Comparison of ENCODE assay signal across 14 cellular contexts in the genomic region with DNA sequence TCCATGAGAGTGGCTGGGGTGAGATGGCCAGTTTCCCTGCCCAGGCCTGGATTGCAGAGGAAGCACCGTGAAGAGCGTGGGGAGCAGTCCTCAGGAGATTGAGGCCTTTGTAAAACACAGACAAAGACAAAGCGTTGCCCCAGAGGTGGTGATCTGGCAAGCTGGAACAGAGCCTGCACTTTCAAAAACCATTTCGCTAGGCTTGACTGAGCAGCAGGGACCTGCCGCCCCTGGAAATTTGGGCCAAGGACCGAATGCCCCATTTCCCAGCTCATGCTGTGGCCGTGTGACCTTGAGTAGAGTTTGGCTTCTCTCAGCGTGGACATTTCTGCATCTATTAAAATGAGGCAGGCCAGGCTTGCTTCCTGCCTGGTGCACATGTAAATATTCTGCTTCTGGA.
DNase-seq lines count a peak whose midpoint lies in the region; TF ChIP-seq lines count a peak whose summit lies in the region.
"Had no signal": no experiment of that assay in that cellular context is flagged by ENCODE, and none has a peak within 500 bp of the region (broad histone marks: within the 10 kb centered on the region; RNA-seq: fewer than 3 reads in every experiment).

No MANE protein-coding gene starts in this region.

- H3K4me1 ChIP-seq in BE2C (peaks cover 28% of the 10 kb centered on the region), SK-N-SH (ENCODE audit: control insufficient read depth in 1 of 2, insufficient read depth in 2 of 2, low read depth in 1 of 2, low read length in 1 of 2) (peaks cover 0 to 28% of the 10 kb centered on the region in 2 experiments; a peak in 1 of 4 replicates), mesendoderm (ENCODE audit: control insufficient read depth, low read depth, low read length) (no peaks in the 10 kb centered on the region), neuronal stem cell (ENCODE audit: control insufficient read depth in 2 of 2, insufficient read depth in 1 of 2, low read depth in 1 of 2, low read length in 2 of 2) (peaks cover 0 to 5% of the 10 kb centered on the region in 2 donors), breast epithelium (no peaks in the 10 kb centered on the region)

- H3K23ac ChIP-seq in mesendoderm (ENCODE audit: low read length), result no peak overlapping the region
- H3K23ac ChIP-seq in neuronal stem cell (ENCODE audit: low read depth, low read length, poor library complexity), result no peak overlapping the region

- peak in 1 of 2 experiments; percentile 23; a peak in 1 of 4 replicates for TF ChIP-seq EP300 in SK-N-SH (IDR thresholded peaks at IDR 0.05; ENCODE audit: borderline replicate concordance in 1 of 2, low read depth in 1 of 2, low read length in 1 of 2)

- H4K8ac ChIP-seq in mesendoderm (ENCODE audit: low read depth, low read length), result no peak overlapping the region
- no peak overlapping the region for H4K8ac ChIP-seq in neuronal stem cell (ENCODE audit: low read depth, low read length)

- H4K5ac ChIP-seq in mesendoderm (ENCODE audit: low read length), result no peak overlapping the region

- H3K9ac ChIP-seq in SK-N-SH, result no peak overlapping the region
- H3K9ac ChIP-seq in mesendoderm (ENCODE audit: low read length), result no peak overlapping the region
- no peak overlapping the region for H3K9ac ChIP-seq in neuronal stem cell (ENCODE audit: low read depth, low read length, poor library complexity)

- no peak for TF ChIP-seq RAD21 in SK-N-SH (IDR thresholded peaks at IDR 0.05; ENCODE audit: low read length)

- H2BK5ac ChIP-seq in mesendoderm (ENCODE audit: low read length), result no peak overlapping the region
- H2BK5ac ChIP-seq in neuronal stem cell (ENCODE audit: low read length), result no peak overlapping the region

- H2BK120ac ChIP-seq in mesendoderm (ENCODE audit: low read depth, low read length) (no peak overlapping the region), neuronal stem cell (ENCODE audit: low read depth, low read length) (peak overlapping the region; percentile 72)

- H3K14ac ChIP-seq in neuronal stem cell (ENCODE audit: low read length), result no peak overlapping the region

- POLR2A ChIA-PET in SK-N-SH (lab: Yijun Ruan, JAX), result interaction anchor here (0.9 to 2.3 kb wide), 4 partner anchors 13 to 101 kb away, joined by 3 to 12 read pairs (median 4); no protein-coding TSS in a partner anchor

- intact Hi-C loops in breast epithelium (cut with DNase I; ENCODE audit: low total_unique reads), result no loop called here

- no peaks in the 10 kb centered on the region for H4K20me1 ChIP-seq in SK-N-SH (ENCODE audit: insufficient read depth)

- no peaks in the 10 kb centered on the region for H3K9me3 ChIP-seq in BE2C
- no peaks in the 10 kb centered on the region for H3K9me3 ChIP-seq in SK-N-SH
- H3K9me3 ChIP-seq in neuronal stem cell (replicated peaks in 1 of 2; ENCODE audit: control insufficient read depth in 2 of 2, insufficient read depth in 1 of 2, low read depth in 1 of 2, low read length in 2 of 2), result no peaks in the 10 kb centered on the region
- H3K9me3 ChIP-seq in breast epithelium, result no peaks in the 10 kb centered on the region

- H3K27ac ChIP-seq in SK-N-SH (ENCODE audit: low read depth in 2 of 2, low read length in 1 of 2) (peak overlapping the region in 1 of 2 experiments; percentile 96; a peak in 3 of 4 replicates), mesendoderm (ENCODE audit: low read depth, low read length) (no peak overlapping the region), neuronal stem cell (replicated peaks; ENCODE audit: low read length) (no peak overlapping the region), breast epithelium (no peak overlapping the region)
- H3K27ac ChIP-seq: C4-2B had no signal

- no peak for TF ChIP-seq POLR2A in breast epithelium (IDR thresholded peaks at IDR 0.05)

- H3K9me2 ChIP-seq in SK-N-SH, result no peaks in the 10 kb centered on the region

- no peak overlapping the region for H2AK5ac ChIP-seq in mesendoderm (ENCODE audit: low read length)
- no peak overlapping the region for H2AK5ac ChIP-seq in neuronal stem cell (ENCODE audit: low read depth, low read length)

- H3F3A ChIP-seq in SK-N-SH (replicated peaks; ENCODE audit: insufficient read depth), result no peaks in the 10 kb centered on the region

- H2BK15ac ChIP-seq in mesendoderm (replicated peaks; ENCODE audit: low read depth), result no peak overlapping the region
- H2BK15ac ChIP-seq in neuronal stem cell (ENCODE audit: low read length), result no peak overlapping the region

- H3K79me2 ChIP-seq in SK-N-SH (ENCODE audit: insufficient read depth), result no peaks in the 10 kb centered on the region
- no peaks in the 10 kb centered on the region for H3K79me2 ChIP-seq in mesendoderm (ENCODE audit: control insufficient read depth, insufficient read depth, low read length)

- no peaks in the 10 kb centered on the region for H3K36me3 ChIP-seq in BE2C
- H3K36me3 ChIP-seq in SK-N-SH (replicated peaks in 1 of 2; ENCODE audit: control insufficient read depth in 1 of 2, insufficient read depth in 2 of 2, low read length in 1 of 2), result no peaks in the 10 kb centered on the region
- no peaks in the 10 kb centered on the region for H3K36me3 ChIP-seq in mesendoderm (ENCODE audit: control insufficient read depth, insufficient read depth, low read length)
- no peaks in the 10 kb centered on the region for H3K36me3 ChIP-seq in neuronal stem cell (replicated peaks in 1 of 2; ENCODE audit: control insufficient read depth in 2 of 2, insufficient read depth in 2 of 2, low read length in 2 of 2)
- no peaks in the 10 kb centered on the region for H3K36me3 ChIP-seq in breast epithelium

- no peak overlapping the region for H3K4me2 ChIP-seq in SK-N-SH
- no peak overlapping the region for H3K4me2 ChIP-seq in mesendoderm (ENCODE audit: low read length)
- H3K4me2 ChIP-seq in neuronal stem cell (ENCODE audit: insufficient read depth, low read length, poor library complexity, severe bottlenecking), result no peak overlapping the region
- H3K4me2 ChIP-seq: GM23338 had no signal

- H3K56ac ChIP-seq in mesendoderm (ENCODE audit: low read length), result peak overlapping the region; percentile 42

- H3K4ac ChIP-seq in mesendoderm (ENCODE audit: low read depth, low read length), result no peak overlapping the region
- H3K4ac ChIP-seq in neuronal stem cell (ENCODE audit: low read length), result no peak overlapping the region

- TF ChIP-seq CTCF in BE2C (IDR thresholded peaks at IDR 0.05; ENCODE audit: low read depth, low read length) (no peak), SK-N-SH (IDR thresholded peaks at IDR 0.05) (no peak), breast epithelium (IDR thresholded peaks at IDR 0.05) (no peak)

- H4K91ac ChIP-seq in neuronal stem cell (ENCODE audit: low read depth, low read length, poor library complexity), result no peak overlapping the region

- H3K27me3 ChIP-seq in BE2C (no peaks in the 10 kb centered on the region), SK-N-SH (ENCODE audit: insufficient read depth) (peaks cover 8% of the 10 kb centered on the region; the same call in 1 of the 2 replicates), mesendoderm (ENCODE audit: insufficient read depth, low read length, poor library complexity) (no peaks in the 10 kb centered on the region), neuronal stem cell (ENCODE audit: control insufficient read depth in 3 of 3, insufficient read depth in 3 of 3, low read depth in 1 of 3, low read length in 3 of 3) (peaks cover 0 to 4% (median 0%) of the 10 kb centered on the region in 3 experiments), breast epithelium (peaks cover 0 to 20% of the 10 kb centered on the region in 2 donors)

- H3K79me1 ChIP-seq in mesendoderm (ENCODE audit: low read length) (no peaks in the 10 kb centered on the region), neuronal stem cell (ENCODE audit: low read depth, low read length) (no peaks in the 10 kb centered on the region)

- H2AFZ ChIP-seq in SK-N-SH (ENCODE audit: low read depth) (no peak overlapping the region), neuronal stem cell (ENCODE audit: low read length) (peak overlapping the region; percentile 56)
- H2AFZ ChIP-seq: GM23338 had no signal

- no peak overlapping the region for H2BK12ac ChIP-seq in neuronal stem cell (ENCODE audit: low read length)

- CTCF ChIA-PET in SK-N-SH (lab: Yijun Ruan, JAX), result interaction anchor here (0.8 to 1.0 kb wide), 2 partner anchors 15 to 565 kb away, joined by 3 read pairs; no protein-coding TSS in a partner anchor

- DNase-seq in BE2C (peak; percentile 63), SK-N-SH (peak; percentile 36), mesendoderm (no peak), neuronal stem cell (ENCODE audit: low spot score) (no peak), NCI-H128 (lab: John Stamatoyannopoulos, UW; ENCODE audit: unreplicated experiment) (no peak), breast epithelium (ENCODE audit: low spot score in 2 of 2) (no peak), hepatic stellate cell (ENCODE audit: low spot score) (no peak), GM19238 (ENCODE audit: insufficient read length, low spot score) (no peak)
- DNase-seq: ACHN; CD4-positive, alpha-beta memory T cell; DMS79; H9 had no signal

- H3K4me3 ChIP-seq in BE2C (ENCODE audit: low read depth, low read length), result no peak overlapping the region
- H3K4me3 ChIP-seq in SK-N-SH (ENCODE audit: low read depth in 2 of 2, low read length in 1 of 2), result no peak overlapping the region
- H3K4me3 ChIP-seq in mesendoderm (ENCODE audit: low read length), result no peak overlapping the region
- H3K4me3 ChIP-seq in neuronal stem cell (ENCODE audit: low read length in 2 of 2), result no peak overlapping the region
- no peak overlapping the region for H3K4me3 ChIP-seq in breast epithelium
- H3K4me3 ChIP-seq: GM23338 had no signal

- WGBS in SK-N-SH (ENCODE audit: low lambda C conversion rate), result 17% methylated on average over 6 of the region's 8 CpGs
- WGBS in mesendoderm (ENCODE audit: extremely low coverage, insufficient coverage, low lambda C conversion rate), result no CpG with 5 or more reads among the region's 8 CpGs
- no CpG with 5 or more reads among the region's 8 CpGs for WGBS in neuronal stem cell (ENCODE audit: extremely low coverage in 2 of 2, insufficient read length in 2 of 2, insufficient replicate concordance in 1 of 2), 2 donors

- H3K18ac ChIP-seq in mesendoderm (ENCODE audit: low read length), result no peak overlapping the region
- H3K18ac ChIP-seq in neuronal stem cell (ENCODE audit: low read length), result no peak overlapping the region

TF ChIP-seq in SK-N-SH, 30 proteins besides CTCF, POLR2A, EP300 and RAD21 (continues in another document):
- TF ChIP-seq ELF1 (IDR thresholded peaks at IDR 0.05) (no peak), SIN3A (IDR thresholded peaks at IDR 0.05; ENCODE audit: borderline replicate concordance, low read depth, low read length) (no peak), SMC3 (IDR thresholded peaks at IDR 0.05; ENCODE audit: low read depth, low read length) (no peak), RCOR1 (IDR thresholded peaks at IDR 0.05; ENCODE audit: low read length) (no peak), MXI1 (IDR thresholded peaks at IDR 0.05; ENCODE audit: low read depth, low read length) (no peak), TAF1 (IDR thresholded peaks at IDR 0.05; ENCODE audit: borderline replicate concordance, low read depth, low read length) (no peak), NRF1 (IDR thresholded peaks at IDR 0.05; ENCODE audit: low read depth, low read length) (no peak)

Comparison
In these comparisons a context has a peak if more than half of its experiments do, and no peak if none do; other contexts are left out.
1. DNase-seq: peak in BE2C (single experiment) and SK-N-SH (single experiment); none in mesendoderm (single experiment), neuronal stem cell (single experiment), NCI-H128 (single experiment), breast epithelium (0 of 2), hepatic stellate cell (single experiment) and GM19238 (single experiment).